Comparison of ENCODE assay signal across 18 cellular contexts in the genomic region with DNA sequence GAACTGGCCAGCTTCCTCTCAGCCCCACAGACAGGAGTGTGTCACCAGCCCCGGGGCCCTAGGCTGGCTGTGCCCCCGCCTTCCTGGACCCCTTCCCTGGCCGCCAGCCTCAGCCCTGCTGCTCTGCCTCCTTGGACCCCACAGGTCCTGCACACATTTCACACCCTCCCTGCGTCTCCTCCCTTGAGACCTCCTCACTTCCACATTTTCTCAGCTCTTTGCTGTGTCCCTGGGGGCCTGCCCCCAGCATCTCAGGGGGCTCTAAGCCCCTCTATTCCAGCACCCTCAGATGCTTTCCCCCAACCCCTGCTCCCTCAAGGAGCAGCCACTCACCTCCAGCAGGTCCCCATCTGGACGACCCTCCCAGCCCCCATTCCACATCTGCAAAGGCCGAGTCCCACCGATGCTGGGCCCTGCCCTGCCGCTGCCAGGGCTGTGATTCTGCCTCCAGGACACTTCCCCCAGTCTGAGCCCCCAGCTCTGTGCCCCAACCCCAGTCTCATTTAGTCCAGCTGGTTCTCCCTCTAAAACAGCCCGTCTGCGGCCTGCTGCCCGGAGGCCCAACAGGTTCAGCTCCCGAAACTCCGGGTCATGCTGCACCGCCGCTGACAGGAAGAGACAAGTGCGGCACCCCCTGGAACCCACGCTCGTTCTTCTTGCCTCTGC. TPM values are rescaled to one million over a fixed set of nuclear protein-coding genes. Genes with fewer than 3 reads are reported as not detected.
DNase-seq lines count a peak whose midpoint lies in the region; ATAC-seq, FAIRE-seq and TF ChIP-seq lines count a peak whose summit lies in the region.
"Had no signal": no experiment of that assay in that cellular context is flagged by ENCODE, and none has a peak within 500 bp of the region (broad histone marks: within the 10 kb centered on the region; RNA-seq: fewer than 3 reads in every experiment).

No MANE protein-coding gene starts in this region.

- BruUV-seq in HepG2 (replicated peaks; lab: Mats Ljungman, UMichigan), result no TSS peak

- no peak for TF ChIP-seq POLR2A in HepG2 (IDR thresholded peaks at IDR 0.05; ENCODE audit: insufficient read depth in 1 of 2, low read depth in 2 of 2, low read length in 2 of 2)
- TF ChIP-seq POLR2A in right lobe of liver (IDR thresholded peaks at IDR 0.05), result no peak

- H3K9me3 ChIP-seq in HepG2 (ENCODE audit: low read length) (no peaks in the 10 kb centered on the region), right lobe of liver (no peaks in the 10 kb centered on the region), OCI-LY3 (ENCODE audit: insufficient read depth, low read length) (no peaks in the 10 kb centered on the region), hepatocyte (ENCODE audit: low read depth) (no peaks in the 10 kb centered on the region)

- ATAC-seq in HepG2, result no peak
- ATAC-seq in right lobe of liver, result no peak
- ATAC-seq in GM21723 (IDR thresholded peaks at IDR 0.05; ENCODE audit: unreplicated experiment), result no peak
- ATAC-seq: Right ventricle myocardium inferior, SK-N-SH treated with all-trans-retinoic acid at 6 μM for 48 hours had no signal

- H4K20me1 ChIP-seq in HepG2 (ENCODE audit: insufficient read depth, low read length), result no peaks in the 10 kb centered on the region
- no peaks in the 10 kb centered on the region for H4K20me1 ChIP-seq in OCI-LY3 (ENCODE audit: insufficient read depth, low read length)
- H4K20me1 ChIP-seq in hepatocyte (ENCODE audit: insufficient read depth, poor library complexity, severe bottlenecking), result no peaks in the 10 kb centered on the region

- intact Hi-C loops in HepG2 (cut with micrococcal nuclease; ENCODE audit: unreplicated experiment), result no loop called here
- intact Hi-C loops in right lobe of liver (cut with DNase I), result loop anchor here (5.0 to 10.0 kb wide), 4 partner anchors 50 to 118 kb away; a partner anchor contains a TSS

- no peaks in the 10 kb centered on the region for H3K27me3 ChIP-seq in HepG2 (ENCODE audit: control insufficient read depth in 1 of 2, insufficient read depth in 2 of 2, low read length in 2 of 2)
- no peaks in the 10 kb centered on the region for H3K27me3 ChIP-seq in right lobe of liver
- H3K27me3 ChIP-seq in OCI-LY3 (ENCODE audit: low read depth, low read length), result 0 out of 2 replicates have a peak, but pooled peaks cover 2% of the 10 kb centered on the region
- no peaks in the 10 kb centered on the region for H3K27me3 ChIP-seq in hepatocyte

- no peaks in the 10 kb centered on the region for H3K9me2 ChIP-seq in hepatocyte (replicated peaks; ENCODE audit: insufficient read depth)

- 4% methylated on average over 13 of the region's 18 CpGs for WGBS in HepG2 (ENCODE audit: low lambda C conversion rate)
- WGBS in right lobe of liver (ENCODE audit: insufficient coverage, low coverage, low lambda C conversion rate, missing lambda C conversion rate), result 64% methylated on average over 9 of the region's 18 CpGs
- 85% methylated on average over 17 of the region's 18 CpGs for WGBS in hepatocyte (ENCODE audit: low lambda C conversion rate, missing lambda C conversion rate)

- H3K9ac ChIP-seq in HepG2 (ENCODE audit: insufficient read depth, low read depth, low read length), result peak overlapping the region; percentile 72
- H3K9ac ChIP-seq in OCI-LY3 (ENCODE audit: low read length), result peak overlapping the region; percentile 63

- TF ChIP-seq EP300 in HepG2 (IDR thresholded peaks at IDR 0.05; ENCODE audit: low read depth in 2 of 2, low read length in 2 of 2) (no peak), HepG2 (CRISPR knock-in tag; IDR thresholded peaks at IDR 0.05; ENCODE audit: borderline replicate concordance) (no peak)

- TF ChIP-seq RAD21 in HepG2 (CRISPR knock-in tag; IDR thresholded peaks at IDR 0.05), result no peak

- POLR2A ChIA-PET in HepG2 (lab: Yijun Ruan, JAX), result interaction anchor here (0.7 to 4.1 kb wide), 5 partner anchors 11 to 34 kb away, joined by 4 to 45 read pairs (median 15); a partner anchor contains a TSS

- H2AFZ ChIP-seq in HepG2 (ENCODE audit: low read length) (no peak overlapping the region), OCI-LY3 (ENCODE audit: low read depth, low read length) (no peak overlapping the region), hepatocyte (no peak overlapping the region)
- H2AFZ ChIP-seq: PC-9 had no signal

- TF ChIP-seq CTCF in HepG2 (CRISPR knock-in tag; IDR thresholded peaks at IDR 0.05), result no peak
- no peak for TF ChIP-seq CTCF in right lobe of liver (IDR thresholded peaks at IDR 0.05)
- no peak for TF ChIP-seq CTCF in OCI-LY3 (IDR thresholded peaks at IDR 0.05; ENCODE audit: low read depth, low read length)
- no peak for TF ChIP-seq CTCF in hepatocyte (IDR thresholded peaks at IDR 0.05; ENCODE audit: poor library complexity)

- peaks cover 66% of the 10 kb centered on the region for H3K4me1 ChIP-seq in HepG2 (ENCODE audit: insufficient read depth, low read length)
- peaks cover 0 to 7% (median 0%) of the 10 kb centered on the region in 4 donors for H3K4me1 ChIP-seq in right lobe of liver
- H3K4me1 ChIP-seq in OCI-LY3 (ENCODE audit: low read length), result peaks cover 42% of the 10 kb centered on the region
- H3K4me1 ChIP-seq in hepatocyte (ENCODE audit: insufficient read depth), result peaks cover 40% of the 10 kb centered on the region

- no peak for DNase-seq in HepG2 (ENCODE audit: low spot score)
- DNase-seq in right lobe of liver, result no peak
- DNase-seq in hepatocyte (ENCODE audit: low spot score), result no peak
- DNase-seq in SHP77 treated with DMSO at 0.1 percent for 48 hours (lab: John Stamatoyannopoulos, UW), result no peak
- DNase-seq in COLO829 (ENCODE audit: low spot score), result no peak
- no peak for DNase-seq in stimulated activated CD4-positive, alpha-beta T cell treated with anti-CD3 and anti-CD28 coated beads, Interleukin-2, amount 100 ng/mL, for 48 hours
- DNase-seq: DMS79, GDM1, GOT3, NCI-H1092, NCI-H2107, NCI-H345, NCI-H526 treated with DMSO at 0.1 percent for 48 hours, PC-9 had no signal

- in situ Hi-C loops in HepG2 (cut with HindIII; ENCODE audit: extremely low pct_ligation_motif_present, low pct_unique_long_range_greater_than_20kb), result no loop called here

- H3K4me2 ChIP-seq in HepG2 (ENCODE audit: low read depth, low read length), result peak overlapping the region; percentile 85
- H3K4me2 ChIP-seq in OCI-LY3 (ENCODE audit: low read length), result peak overlapping the region; percentile 96
- peak overlapping the region; percentile 82 for H3K4me2 ChIP-seq in hepatocyte
- H3K4me2 ChIP-seq: PC-9 had no signal

- peak overlapping the region; percentile 68 for H3K27ac ChIP-seq in HepG2 (ENCODE audit: extremely low read length, insufficient read depth, low read length)
- no peak overlapping the region for H3K27ac ChIP-seq in right lobe of liver
- H3K27ac ChIP-seq in OCI-LY3 (ENCODE audit: low read length), result peak overlapping the region; percentile 34
- H3K27ac ChIP-seq in hepatocyte, result no peak overlapping the region
- H3K27ac ChIP-seq: PC-9 had no signal

- H3K4me3 ChIP-seq in HepG2 (replicated peaks in 1 of 3; ENCODE audit: insufficient read depth in 1 of 3, low read depth in 2 of 3, low read length in 3 of 3) (peak overlapping the region; percentile 67 to 81 (median 72)), right lobe of liver (no peak overlapping the region), OCI-LY3 (ENCODE audit: low read length) (peak overlapping the region; percentile 82), hepatocyte (no peak overlapping the region)
- H3K4me3 ChIP-seq: PC-9 had no signal

- no peak for FAIRE-seq in HepG2 (lab: Jason Lieb, UNC)

- no peaks in the 10 kb centered on the region for H3K36me3 ChIP-seq in HepG2 (replicated peaks in 1 of 2; ENCODE audit: control insufficient read depth in 1 of 2, insufficient read depth in 2 of 2, low read length in 2 of 2)
- H3K36me3 ChIP-seq in right lobe of liver, result no peaks in the 10 kb centered on the region
- H3K36me3 ChIP-seq in OCI-LY3 (replicated peaks; ENCODE audit: low read depth, low read length), result no peaks in the 10 kb centered on the region
- H3K36me3 ChIP-seq in hepatocyte (replicated peaks; ENCODE audit: insufficient read depth, low read depth), result no peaks in the 10 kb centered on the region

- CTCF ChIA-PET in HepG2 (lab: Yijun Ruan, JAX; ENCODE audit: low intra/inter-chr PET ratio, low total read pairs), result interaction anchor here (1.0 to 2.6 kb wide), 3 partner anchors 46 to 72 kb away, joined by 3 to 19 read pairs (median 3); a partner anchor contains a TSS

- H3K79me2 ChIP-seq in HepG2 (ENCODE audit: insufficient read depth, low read length) (peaks cover 15% of the 10 kb centered on the region), OCI-LY3 (ENCODE audit: low read length) (peaks cover 24% of the 10 kb centered on the region), hepatocyte (peaks cover 33% of the 10 kb centered on the region)

RNA-seq across cellular contexts. Expression of a gene that starts 4.2 kb away (rescaled TPM):
- total RNA-seq in HepG2 (2016; rRNA removed; fragmentation: Illumina TruSeq; extraction: Trizol) (0.38 and 1.0 TPM in 2 replicates), right lobe of liver (not detected), hepatocyte (1.8 and 2.7 TPM in 2 replicates)
- total RNA-seq in HepG2 (2016; cell fraction: cytosol; rRNA removed; fragmentation: Illumina TruSeq; extraction: Trizol; ENCODE audit: low read depth), result 0.97 and 1.3 TPM in 2 replicates
- total RNA-seq in HepG2 (2016; cell fraction: insoluble cytoplasmic fraction; rRNA removed; fragmentation: Illumina TruSeq; extraction: Trizol), result 0.51 and 0.97 TPM in 2 replicates
- total RNA-seq in HepG2 (2016; cell fraction: membrane; rRNA removed; fragmentation: Illumina TruSeq; extraction: Trizol), result 0.74 and 0.76 TPM in 2 replicates
- total RNA-seq in HepG2 (2016; cell fraction: nucleus; rRNA removed; fragmentation: Illumina TruSeq; extraction: Trizol), result 0.60 and 0.81 TPM in 2 replicates
- polyA plus RNA-seq in HepG2 (2011; rRNA removed) (0.07 and 0.20 TPM in 2 replicates), hepatocyte (2.1 and 4.7 TPM in 2 replicates)
- 0.09 and 0.16 TPM in 2 replicates for polyA plus RNA-seq in HepG2 (2011; cell fraction: cytosol; rRNA removed)
- 0.33 and 0.50 TPM in 2 replicates for polyA plus RNA-seq in HepG2 (2011; cell fraction: nucleus; rRNA removed)
- 0.21 and 0.60 TPM in 2 replicates for polyA plus RNA-seq in HepG2 (2012)
- 0.59 and 0.93 TPM in 2 replicates for polyA plus RNA-seq in HepG2 (2016; cell fraction: cytosol; fragmentation: Illumina TruSeq; extraction: Trizol; ENCODE audit: low read depth)
- polyA plus RNA-seq in HepG2 (2016; cell fraction: insoluble cytoplasmic fraction; fragmentation: Illumina TruSeq; extraction: Trizol; ENCODE audit: low read depth), result 0.58 and 0.62 TPM in 2 replicates
- 0.52 and 0.70 TPM in 2 replicates for polyA plus RNA-seq in HepG2 (2016; cell fraction: membrane; fragmentation: Illumina TruSeq; extraction: Trizol; ENCODE audit: low read depth)
- 1.2 and 1.8 TPM in 2 replicates for polyA plus RNA-seq in HepG2 (2016; cell fraction: nucleus; fragmentation: Illumina TruSeq; extraction: Trizol; ENCODE audit: insufficient read depth, low read depth)
- 0.12 and 0.20 TPM in 2 replicates for polyA minus RNA-seq in HepG2 (2011; rRNA and poly(A)+ RNA removed; ENCODE audit: low replicate concordance)
- not detected in 2 replicates for polyA minus RNA-seq in HepG2 (2011; cell fraction: cytosol; rRNA and poly(A)+ RNA removed)
- polyA minus RNA-seq in HepG2 (2011; cell fraction: nucleus; rRNA and poly(A)+ RNA removed), result not detected in 2 replicates
- total RNA-seq: Right ventricle myocardium inferior had no signal

RNA-seq across cellular contexts. Expression of a gene that starts 6.2 kb away (rescaled TPM):
- total RNA-seq in HepG2 (2016; rRNA removed; fragmentation: Illumina TruSeq; extraction: Trizol) (412 and 481 TPM in 2 replicates), right lobe of liver (100 to 1,000 TPM in 5 of 6 experiments, 10 to 100 TPM in 1; 88.4 to 274 (median 124) TPM), hepatocyte (309 and 313 TPM in 2 replicates)
- total RNA-seq in HepG2 (2016; cell fraction: cytosol; rRNA removed; fragmentation: Illumina TruSeq; extraction: Trizol; ENCODE audit: low read depth), result 96.3 and 106 TPM in 2 replicates
- total RNA-seq in HepG2 (2016; cell fraction: insoluble cytoplasmic fraction; rRNA removed; fragmentation: Illumina TruSeq; extraction: Trizol), result 424 and 467 TPM in 2 replicates
- 128 TPM in 2 replicates for total RNA-seq in HepG2 (2016; cell fraction: membrane; rRNA removed; fragmentation: Illumina TruSeq; extraction: Trizol)
- 195 and 203 TPM in 2 replicates for total RNA-seq in HepG2 (2016; cell fraction: nucleus; rRNA removed; fragmentation: Illumina TruSeq; extraction: Trizol)
- polyA plus RNA-seq in HepG2 (2011; rRNA removed) (182 and 243 TPM in 2 replicates), hepatocyte (388 and 446 TPM in 2 replicates)
- 251 and 293 TPM in 2 replicates for polyA plus RNA-seq in HepG2 (2011; cell fraction: cytosol; rRNA removed)
- 210 and 235 TPM in 2 replicates for polyA plus RNA-seq in HepG2 (2011; cell fraction: nucleus; rRNA removed)
- polyA plus RNA-seq in HepG2 (2012), result 190 and 205 TPM in 2 replicates
- 115 and 121 TPM in 2 replicates for polyA plus RNA-seq in HepG2 (2016; cell fraction: cytosol; fragmentation: Illumina TruSeq; extraction: Trizol; ENCODE audit: low read depth)
- polyA plus RNA-seq in HepG2 (2016; cell fraction: insoluble cytoplasmic fraction; fragmentation: Illumina TruSeq; extraction: Trizol; ENCODE audit: low read depth), result 587 and 625 TPM in 2 replicates
- 115 and 122 TPM in 2 replicates for polyA plus RNA-seq in HepG2 (2016; cell fraction: membrane; fragmentation: Illumina TruSeq; extraction: Trizol; ENCODE audit: low read depth)
- 355 and 369 TPM in 2 replicates for polyA plus RNA-seq in HepG2 (2016; cell fraction: nucleus; fragmentation: Illumina TruSeq; extraction: Trizol; ENCODE audit: insufficient read depth, low read depth)
- 270 and 721 TPM in 2 replicates for polyA minus RNA-seq in HepG2 (2011; rRNA and poly(A)+ RNA removed; ENCODE audit: low replicate concordance)
- 140 and 144 TPM in 2 replicates for polyA minus RNA-seq in HepG2 (2011; cell fraction: cytosol; rRNA and poly(A)+ RNA removed)
- 74.6 and 75.6 TPM in 2 replicates for polyA minus RNA-seq in HepG2 (2011; cell fraction: nucleus; rRNA and poly(A)+ RNA removed)

RNA-seq across cellular contexts. Expression of a gene that starts 7.6 kb away (rescaled TPM):
- total RNA-seq in HepG2 (2016; rRNA removed; fragmentation: Illumina TruSeq; extraction: Trizol) (0.09 and 0.10 TPM in 2 replicates), right lobe of liver (not detected), hepatocyte (0.68 and 1.4 TPM in 2 replicates)
- not detected in 2 replicates for total RNA-seq in HepG2 (2016; cell fraction: cytosol; rRNA removed; fragmentation: Illumina TruSeq; extraction: Trizol; ENCODE audit: low read depth)
- not detected in 2 replicates for total RNA-seq in HepG2 (2016; cell fraction: insoluble cytoplasmic fraction; rRNA removed; fragmentation: Illumina TruSeq; extraction: Trizol)
- 0.12 TPM in 1 of 2 replicates, not detected in the other for total RNA-seq in HepG2 (2016; cell fraction: membrane; rRNA removed; fragmentation: Illumina TruSeq; extraction: Trizol)
- total RNA-seq in HepG2 (2016; cell fraction: nucleus; rRNA removed; fragmentation: Illumina TruSeq; extraction: Trizol), result not detected in 2 replicates
- polyA plus RNA-seq in HepG2 (2011; rRNA removed) (not detected in 2 replicates), hepatocyte (0.88 and 1.1 TPM in 2 replicates)
- polyA plus RNA-seq in HepG2 (2011; cell fraction: cytosol; rRNA removed), result 0.03 and 0.04 TPM in 2 replicates
- 0.07 and 0.11 TPM in 2 replicates for polyA plus RNA-seq in HepG2 (2011; cell fraction: nucleus; rRNA removed)
- polyA plus RNA-seq in HepG2 (2012), result 0.33 and 0.51 TPM in 2 replicates
- not detected in 2 replicates for polyA plus RNA-seq in HepG2 (2016; cell fraction: cytosol; fragmentation: Illumina TruSeq; extraction: Trizol; ENCODE audit: low read depth)
- 0.25 TPM in 1 of 2 replicates, not detected in the other for polyA plus RNA-seq in HepG2 (2016; cell fraction: insoluble cytoplasmic fraction; fragmentation: Illumina TruSeq; extraction: Trizol; ENCODE audit: low read depth)
- polyA plus RNA-seq in HepG2 (2016; cell fraction: membrane; fragmentation: Illumina TruSeq; extraction: Trizol; ENCODE audit: low read depth), result not detected in 2 replicates
- polyA plus RNA-seq in HepG2 (2016; cell fraction: nucleus; fragmentation: Illumina TruSeq; extraction: Trizol; ENCODE audit: insufficient read depth, low read depth), result 0.25 TPM in 1 of 2 replicates, not detected in the other
- polyA minus RNA-seq in HepG2 (2011; rRNA and poly(A)+ RNA removed; ENCODE audit: low replicate concordance), result 0.10 and 0.44 TPM in 2 replicates
- not detected in 2 replicates for polyA minus RNA-seq in HepG2 (2011; cell fraction: cytosol; rRNA and poly(A)+ RNA removed)
- polyA minus RNA-seq in HepG2 (2011; cell fraction: nucleus; rRNA and poly(A)+ RNA removed), result 0.26 TPM in 1 of 2 replicates, not detected in the other
- total RNA-seq: Right ventricle myocardium inferior had no signal

RNA-seq across cellular contexts. Expression of a gene that starts 9.9 kb away (rescaled TPM):
- total RNA-seq in HepG2 (2016; rRNA removed; fragmentation: Illumina TruSeq; extraction: Trizol), result 2.1 and 3.4 TPM in 2 replicates
- total RNA-seq in HepG2 (2016; cell fraction: cytosol; rRNA removed; fragmentation: Illumina TruSeq; extraction: Trizol; ENCODE audit: low read depth), result 1.8 and 1.9 TPM in 2 replicates
- total RNA-seq in HepG2 (2016; cell fraction: insoluble cytoplasmic fraction; rRNA removed; fragmentation: Illumina TruSeq; extraction: Trizol), result 2.7 and 3.3 TPM in 2 replicates
- 1.3 and 1.4 TPM in 2 replicates for total RNA-seq in HepG2 (2016; cell fraction: membrane; rRNA removed; fragmentation: Illumina TruSeq; extraction: Trizol)
- 1.1 and 1.2 TPM in 2 replicates for total RNA-seq in HepG2 (2016; cell fraction: nucleus; rRNA removed; fragmentation: Illumina TruSeq; extraction: Trizol)
- polyA plus RNA-seq in HepG2 (2011; rRNA removed), result 1.5 and 1.7 TPM in 2 replicates
- 0.82 and 1.8 TPM in 2 replicates for polyA plus RNA-seq in HepG2 (2011; cell fraction: cytosol; rRNA removed)
- 0.95 and 1.2 TPM in 2 replicates for polyA plus RNA-seq in HepG2 (2011; cell fraction: nucleus; rRNA removed)
- polyA plus RNA-seq in HepG2 (2012), result 0.80 and 1.1 TPM in 2 replicates
- polyA plus RNA-seq in HepG2 (2016; cell fraction: cytosol; fragmentation: Illumina TruSeq; extraction: Trizol; ENCODE audit: low read depth), result 1.2 and 1.3 TPM in 2 replicates
- 3.0 and 3.6 TPM in 2 replicates for polyA plus RNA-seq in HepG2 (2016; cell fraction: insoluble cytoplasmic fraction; fragmentation: Illumina TruSeq; extraction: Trizol; ENCODE audit: low read depth)
- 1.1 and 1.3 TPM in 2 replicates for polyA plus RNA-seq in HepG2 (2016; cell fraction: membrane; fragmentation: Illumina TruSeq; extraction: Trizol; ENCODE audit: low read depth)
- polyA plus RNA-seq in HepG2 (2016; cell fraction: nucleus; fragmentation: Illumina TruSeq; extraction: Trizol; ENCODE audit: insufficient read depth, low read depth), result 1.2 and 2.1 TPM in 2 replicates
- polyA minus RNA-seq in HepG2 (2011; rRNA and poly(A)+ RNA removed; ENCODE audit: low replicate concordance), result 2.1 and 2.5 TPM in 2 replicates
- polyA minus RNA-seq in HepG2 (2011; cell fraction: cytosol; rRNA and poly(A)+ RNA removed), result 0.49 and 0.97 TPM in 2 replicates
- polyA minus RNA-seq in HepG2 (2011; cell fraction: nucleus; rRNA and poly(A)+ RNA removed), result 0.52 and 0.87 TPM in 2 replicates
- total RNA-seq in right lobe of liver, result 1 to 10 TPM in 1 of 6 experiments, under 1 TPM in 4, not detected in 1; 0.20 to 1.2 (median 0.31) TPM
- 1.4 and 2.4 TPM in 2 replicates for total RNA-seq in hepatocyte
- polyA plus RNA-seq in hepatocyte, result 2.1 and 4.3 TPM in 2 replicates
- total RNA-seq: Right ventricle myocardium inferior had no signal

RNA-seq across cellular contexts. Expression of a gene that starts 12.9 kb away (rescaled TPM):
- total RNA-seq in HepG2 (2016; rRNA removed; fragmentation: Illumina TruSeq; extraction: Trizol) (1.8 and 2.1 TPM in 2 replicates), right lobe of liver (10 to 100 TPM in 1 of 6 experiments, 1 to 10 TPM in 5; 3.5 to 12.2 (median 4.5) TPM), hepatocyte (1.6 and 2.3 TPM in 2 replicates)
- 1.2 and 1.4 TPM in 2 replicates for total RNA-seq in HepG2 (2016; cell fraction: cytosol; rRNA removed; fragmentation: Illumina TruSeq; extraction: Trizol; ENCODE audit: low read depth)
- 1.2 and 2.1 TPM in 2 replicates for total RNA-seq in HepG2 (2016; cell fraction: insoluble cytoplasmic fraction; rRNA removed; fragmentation: Illumina TruSeq; extraction: Trizol)
- 3.7 and 4.2 TPM in 2 replicates for total RNA-seq in HepG2 (2016; cell fraction: membrane; rRNA removed; fragmentation: Illumina TruSeq; extraction: Trizol)
- 0.99 and 1.3 TPM in 2 replicates for total RNA-seq in HepG2 (2016; cell fraction: nucleus; rRNA removed; fragmentation: Illumina TruSeq; extraction: Trizol)
- polyA plus RNA-seq in HepG2 (2011; rRNA removed) (1.6 and 2.0 TPM in 2 replicates), hepatocyte (3.3 and 6.6 TPM in 2 replicates)
- 0.99 and 1.4 TPM in 2 replicates for polyA plus RNA-seq in HepG2 (2011; cell fraction: cytosol; rRNA removed)
- polyA plus RNA-seq in HepG2 (2011; cell fraction: nucleus; rRNA removed), result 14.1 and 17.8 TPM in 2 replicates
- 9.0 and 16.1 TPM in 2 replicates for polyA plus RNA-seq in HepG2 (2012)
- 28.1 and 30.5 TPM in 2 replicates for polyA plus RNA-seq in HepG2 (2016; cell fraction: cytosol; fragmentation: Illumina TruSeq; extraction: Trizol; ENCODE audit: low read depth)
- 15.2 and 22.0 TPM in 2 replicates for polyA plus RNA-seq in HepG2 (2016; cell fraction: insoluble cytoplasmic fraction; fragmentation: Illumina TruSeq; extraction: Trizol; ENCODE audit: low read depth)
- 36.0 and 38.6 TPM in 2 replicates for polyA plus RNA-seq in HepG2 (2016; cell fraction: membrane; fragmentation: Illumina TruSeq; extraction: Trizol; ENCODE audit: low read depth)
- polyA plus RNA-seq in HepG2 (2016; cell fraction: nucleus; fragmentation: Illumina TruSeq; extraction: Trizol; ENCODE audit: insufficient read depth, low read depth), result 23.4 and 23.9 TPM in 2 replicates
- polyA minus RNA-seq in HepG2 (2011; rRNA and poly(A)+ RNA removed; ENCODE audit: low replicate concordance), result 4.1 TPM in 1 of 2 replicates, not detected in the other
- 3.5 and 4.5 TPM in 2 replicates for polyA minus RNA-seq in HepG2 (2011; cell fraction: cytosol; rRNA and poly(A)+ RNA removed)
- polyA minus RNA-seq in HepG2 (2011; cell fraction: nucleus; rRNA and poly(A)+ RNA removed), result 0.62 and 0.77 TPM in 2 replicates

Comparison
In these comparisons a context has a peak if more than half of its experiments do, and no peak if none do; other contexts are left out.
1. H3K27ac ChIP-seq: peak in HepG2 (single experiment) and OCI-LY3 (single experiment); none in right lobe of liver (0 of 3) and hepatocyte (single experiment).
2. H3K4me3 ChIP-seq: peak in HepG2 (3 of 3) and OCI-LY3 (single experiment); none in right lobe of liver (0 of 3) and hepatocyte (single experiment).
3. Peak in every context shown above with its lines, with median percentiles within 50 percentile points of each other: H3K4me2 ChIP-seq.